ENCODE assay signal across 1 cellular context in the genomic region with DNA sequence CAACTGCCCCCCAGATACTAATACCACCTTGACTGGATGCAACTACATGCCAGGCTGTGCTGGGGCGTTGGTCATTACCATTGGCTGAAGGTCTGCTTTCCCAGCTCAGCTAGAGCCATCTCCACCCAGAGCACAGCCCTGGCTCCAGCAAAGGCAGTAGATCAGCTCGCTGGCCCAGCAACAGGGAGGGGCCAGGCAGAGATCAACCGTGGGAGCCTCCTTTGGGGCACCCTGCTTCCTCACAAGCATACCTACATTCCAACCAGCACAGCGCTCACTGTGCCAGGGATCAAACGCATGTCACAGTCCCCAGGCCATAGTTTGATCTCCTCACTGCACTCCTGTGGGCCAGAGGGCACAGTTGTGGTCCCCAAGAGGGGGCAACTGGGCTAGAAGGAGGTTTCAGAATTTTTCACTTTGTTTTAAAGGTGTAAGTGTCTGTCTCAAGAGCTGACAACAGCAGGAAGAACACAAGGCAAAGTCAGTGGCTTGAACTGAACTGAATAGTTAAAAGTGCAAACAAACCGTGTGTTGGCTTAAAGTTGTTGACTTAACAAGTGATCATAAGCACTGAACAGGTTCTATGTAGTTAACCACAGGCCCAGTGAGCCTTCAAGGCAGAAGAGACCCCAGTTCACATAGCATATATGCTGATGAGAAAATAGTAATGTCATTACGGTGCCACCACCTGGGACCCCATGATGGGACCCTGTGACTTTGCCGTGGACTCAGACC.
A peak's percentile ranks its signal among the peaks of the same experiment; 100 is the strongest.
TF ChIP-seq lines count a peak whose summit lies in the region.

No MANE protein-coding gene starts in this region.

TF ChIP-seq in HepG2, 621 proteins besides CTCF, POLR2A, EP300 and RAD21 (continues in another document):
- TF ChIP-seq, protein P1, sequence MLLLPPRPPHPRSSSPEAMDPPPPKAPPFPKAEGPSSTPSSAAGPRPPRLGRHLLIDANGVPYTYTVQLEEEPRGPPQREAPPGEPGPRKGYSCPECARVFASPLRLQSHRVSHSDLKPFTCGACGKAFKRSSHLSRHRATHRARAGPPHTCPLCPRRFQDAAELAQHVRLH (CRISPR knock-in tag; IDR thresholded peaks at IDR 0.05; ENCODE audit: borderline replicate concordance, low read depth), result 0 out of 2 replicates have a peak, but pooled peaks have one; percentile 29
- TF ChIP-seq, protein P2, sequence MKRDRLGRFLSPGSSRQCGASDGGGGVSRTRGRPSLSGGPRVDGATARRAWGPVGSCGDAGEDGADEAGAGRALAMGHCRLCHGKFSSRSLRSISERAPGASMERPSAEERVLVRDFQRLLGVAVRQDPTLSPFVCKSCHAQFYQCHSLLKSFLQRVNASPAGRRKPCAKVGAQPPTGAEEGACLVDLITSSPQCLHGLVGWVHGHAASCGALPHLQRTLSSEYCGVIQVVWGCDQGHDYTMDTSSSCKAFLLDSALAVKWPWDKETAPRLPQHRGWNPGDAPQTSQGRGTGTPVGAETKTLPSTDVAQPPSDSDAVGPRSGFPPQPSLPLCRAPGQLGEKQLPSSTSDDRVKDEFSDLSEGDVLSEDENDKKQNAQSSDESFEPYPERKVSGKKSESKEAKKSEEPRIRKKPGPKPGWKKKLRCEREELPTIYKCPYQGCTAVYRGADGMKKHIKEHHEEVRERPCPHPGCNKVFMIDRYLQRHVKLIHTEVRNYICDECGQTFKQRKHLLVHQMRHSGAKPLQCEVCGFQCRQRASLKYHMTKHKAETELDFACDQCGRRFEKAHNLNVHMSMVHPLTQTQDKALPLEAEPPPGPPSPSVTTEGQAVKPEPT (CRISPR knock-in tag; IDR thresholded peaks at IDR 0.05; ENCODE audit: low read depth), result 0 out of 2 replicates have a peak, but pooled peaks have one; percentile 13
- TF ChIP-seq ZNF747 (CRISPR knock-in tag; IDR thresholded peaks at IDR 0.05; ENCODE audit: borderline replicate concordance) (0 out of 2 replicates have a peak, but pooled peaks have one; percentile 36), ZNF768 (CRISPR knock-in tag; IDR thresholded peaks at IDR 0.05) (peak; percentile 67; the same call in 1 of the 2 replicates), LCORL (IDR thresholded peaks at IDR 0.05) (no peak), LCORL (CRISPR knock-in tag; IDR thresholded peaks at IDR 0.05) (peak; percentile 54; the same call in 1 of the 2 replicates), ZNF205 (CRISPR knock-in tag; IDR thresholded peaks at IDR 0.05) (no peak), ZNF7 (CRISPR knock-in tag; IDR thresholded peaks at IDR 0.05) (peak; percentile 75; the same call in 1 of the 2 replicates), AHR (CRISPR knock-in tag; IDR thresholded peaks at IDR 0.05) (peak; percentile 53; the same call in 1 of the 2 replicates), HDAC2 (CRISPR knock-in tag; IDR thresholded peaks at IDR 0.05) (peak; percentile 86), CREM (IDR thresholded peaks at IDR 0.05) (peak; percentile 48; the same call in 1 of the 2 replicates), CREM (CRISPR knock-in tag; IDR thresholded peaks at IDR 0.05) (no peak), SP4 (CRISPR knock-in tag; IDR thresholded peaks at IDR 0.05) (peak; percentile 45), ZNF749 (CRISPR knock-in tag; IDR thresholded peaks at IDR 0.05; ENCODE audit: borderline replicate concordance) (no peak), SP1 (IDR thresholded peaks at IDR 0.05) (no peak), SP1 (CRISPR knock-in tag; IDR thresholded peaks at IDR 0.05) (peak; percentile 42; the same call in 1 of the 2 replicates), GATAD2A (CRISPR knock-in tag; IDR thresholded peaks at IDR 0.05) (peak; percentile 77), HMG20A (CRISPR knock-in tag; IDR thresholded peaks at IDR 0.05; ENCODE audit: borderline replicate concordance) (peak; percentile 46; the same call in 1 of the 2 replicates), MEIS2 (CRISPR knock-in tag; IDR thresholded peaks at IDR 0.05) (0 out of 2 replicates have a peak, but pooled peaks have one; percentile 65), WIZ (CRISPR knock-in tag; IDR thresholded peaks at IDR 0.05) (peak; percentile 49; the same call in 1 of the 2 replicates), SUZ12 (IDR thresholded peaks at IDR 0.05; ENCODE audit: low read depth, low read length) (no peak), ZNF589 (CRISPR knock-in tag; conservative IDR thresholded peaks at IDR 0.05) (no peak), ZNF292 (CRISPR knock-in tag; IDR thresholded peaks at IDR 0.05; ENCODE audit: borderline replicate concordance, low read depth) (peak; percentile 37; the same call in 1 of the 2 replicates), ZKSCAN1 (IDR thresholded peaks at IDR 0.05; ENCODE audit: low read length) (peak; percentile 21; the same call in 1 of the 2 replicates), ASH2L (IDR thresholded peaks at IDR 0.05; ENCODE audit: insufficient read length, low read depth, low read length) (peak; percentile 97)
- TF ChIP-seq, protein P3, sequence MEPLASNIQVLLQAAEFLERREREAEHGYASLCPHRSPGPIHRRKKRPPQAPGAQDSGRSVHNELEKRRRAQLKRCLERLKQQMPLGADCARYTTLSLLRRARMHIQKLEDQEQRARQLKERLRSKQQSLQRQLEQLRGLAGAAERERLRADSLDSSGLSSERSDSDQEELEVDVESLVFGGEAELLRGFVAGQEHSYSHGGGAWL (CRISPR knock-in tag; IDR thresholded peaks at IDR 0.05), result no peak
- TF ChIP-seq, protein P4, sequence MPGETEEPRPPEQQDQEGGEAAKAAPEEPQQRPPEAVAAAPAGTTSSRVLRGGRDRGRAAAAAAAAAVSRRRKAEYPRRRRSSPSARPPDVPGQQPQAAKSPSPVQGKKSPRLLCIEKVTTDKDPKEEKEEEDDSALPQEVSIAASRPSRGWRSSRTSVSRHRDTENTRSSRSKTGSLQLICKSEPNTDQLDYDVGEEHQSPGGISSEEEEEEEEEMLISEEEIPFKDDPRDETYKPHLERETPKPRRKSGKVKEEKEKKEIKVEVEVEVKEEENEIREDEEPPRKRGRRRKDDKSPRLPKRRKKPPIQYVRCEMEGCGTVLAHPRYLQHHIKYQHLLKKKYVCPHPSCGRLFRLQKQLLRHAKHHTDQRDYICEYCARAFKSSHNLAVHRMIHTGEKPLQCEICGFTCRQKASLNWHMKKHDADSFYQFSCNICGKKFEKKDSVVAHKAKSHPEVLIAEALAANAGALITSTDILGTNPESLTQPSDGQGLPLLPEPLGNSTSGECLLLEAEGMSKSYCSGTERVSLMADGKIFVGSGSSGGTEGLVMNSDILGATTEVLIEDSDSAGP (CRISPR knock-in tag; IDR thresholded peaks at IDR 0.05; ENCODE audit: borderline replicate concordance), result peak; percentile 86; the same call in 1 of the 2 replicates
- TF ChIP-seq, protein P5, sequence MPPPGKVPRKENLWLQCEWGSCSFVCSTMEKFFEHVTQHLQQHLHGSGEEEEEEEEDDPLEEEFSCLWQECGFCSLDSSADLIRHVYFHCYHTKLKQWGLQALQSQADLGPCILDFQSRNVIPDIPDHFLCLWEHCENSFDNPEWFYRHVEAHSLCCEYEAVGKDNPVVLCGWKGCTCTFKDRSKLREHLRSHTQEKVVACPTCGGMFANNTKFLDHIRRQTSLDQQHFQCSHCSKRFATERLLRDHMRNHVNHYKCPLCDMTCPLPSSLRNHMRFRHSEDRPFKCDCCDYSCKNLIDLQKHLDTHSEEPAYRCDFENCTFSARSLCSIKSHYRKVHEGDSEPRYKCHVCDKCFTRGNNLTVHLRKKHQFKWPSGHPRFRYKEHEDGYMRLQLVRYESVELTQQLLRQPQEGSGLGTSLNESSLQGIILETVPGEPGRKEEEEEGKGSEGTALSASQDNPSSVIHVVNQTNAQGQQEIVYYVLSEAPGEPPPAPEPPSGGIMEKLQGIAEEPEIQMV (CRISPR knock-in tag; IDR thresholded peaks at IDR 0.05; ENCODE audit: low read depth), result no peak
- TF ChIP-seq, protein P6, sequence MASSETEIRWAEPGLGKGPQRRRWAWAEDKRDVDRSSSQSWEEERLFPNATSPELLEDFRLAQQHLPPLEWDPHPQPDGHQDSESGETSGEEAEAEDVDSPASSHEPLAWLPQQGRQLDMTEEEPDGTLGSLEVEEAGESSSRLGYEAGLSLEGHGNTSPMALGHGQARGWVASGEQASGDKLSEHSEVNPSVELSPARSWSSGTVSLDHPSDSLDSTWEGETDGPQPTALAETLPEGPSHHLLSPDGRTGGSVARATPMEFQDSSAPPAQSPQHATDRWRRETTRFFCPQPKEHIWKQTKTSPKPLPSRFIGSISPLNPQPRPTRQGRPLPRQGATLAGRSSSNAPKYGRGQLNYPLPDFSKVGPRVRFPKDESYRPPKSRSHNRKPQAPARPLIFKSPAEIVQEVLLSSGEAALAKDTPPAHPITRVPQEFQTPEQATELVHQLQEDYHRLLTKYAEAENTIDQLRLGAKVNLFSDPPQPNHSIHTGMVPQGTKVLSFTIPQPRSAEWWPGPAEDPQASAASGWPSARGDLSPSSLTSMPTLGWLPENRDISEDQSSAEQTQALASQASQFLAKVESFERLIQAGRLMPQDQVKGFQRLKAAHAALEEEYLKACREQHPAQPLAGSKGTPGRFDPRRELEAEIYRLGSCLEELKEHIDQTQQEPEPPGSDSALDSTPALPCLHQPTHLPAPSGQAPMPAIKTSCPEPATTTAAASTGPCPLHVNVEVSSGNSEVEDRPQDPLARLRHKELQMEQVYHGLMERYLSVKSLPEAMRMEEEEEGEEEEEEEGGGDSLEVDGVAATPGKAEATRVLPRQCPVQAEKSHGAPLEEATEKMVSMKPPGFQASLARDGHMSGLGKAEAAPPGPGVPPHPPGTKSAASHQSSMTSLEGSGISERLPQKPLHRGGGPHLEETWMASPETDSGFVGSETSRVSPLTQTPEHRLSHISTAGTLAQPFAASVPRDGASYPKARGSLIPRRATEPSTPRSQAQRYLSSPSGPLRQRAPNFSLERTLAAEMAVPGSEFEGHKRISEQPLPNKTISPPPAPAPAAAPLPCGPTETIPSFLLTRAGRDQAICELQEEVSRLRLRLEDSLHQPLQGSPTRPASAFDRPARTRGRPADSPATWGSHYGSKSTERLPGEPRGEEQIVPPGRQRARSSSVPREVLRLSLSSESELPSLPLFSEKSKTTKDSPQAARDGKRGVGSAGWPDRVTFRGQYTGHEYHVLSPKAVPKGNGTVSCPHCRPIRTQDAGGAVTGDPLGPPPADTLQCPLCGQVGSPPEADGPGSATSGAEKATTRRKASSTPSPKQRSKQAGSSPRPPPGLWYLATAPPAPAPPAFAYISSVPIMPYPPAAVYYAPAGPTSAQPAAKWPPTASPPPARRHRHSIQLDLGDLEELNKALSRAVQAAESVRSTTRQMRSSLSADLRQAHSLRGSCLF (CRISPR knock-in tag; IDR thresholded peaks at IDR 0.05; ENCODE audit: borderline replicate concordance), result no peak
- TF ChIP-seq, protein P7, sequence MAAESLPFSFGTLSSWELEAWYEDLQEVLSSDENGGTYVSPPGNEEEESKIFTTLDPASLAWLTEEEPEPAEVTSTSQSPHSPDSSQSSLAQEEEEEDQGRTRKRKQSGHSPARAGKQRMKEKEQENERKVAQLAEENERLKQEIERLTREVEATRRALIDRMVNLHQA (CRISPR knock-in tag; IDR thresholded peaks at IDR 0.05), result no peak
- TF ChIP-seq, protein P8, sequence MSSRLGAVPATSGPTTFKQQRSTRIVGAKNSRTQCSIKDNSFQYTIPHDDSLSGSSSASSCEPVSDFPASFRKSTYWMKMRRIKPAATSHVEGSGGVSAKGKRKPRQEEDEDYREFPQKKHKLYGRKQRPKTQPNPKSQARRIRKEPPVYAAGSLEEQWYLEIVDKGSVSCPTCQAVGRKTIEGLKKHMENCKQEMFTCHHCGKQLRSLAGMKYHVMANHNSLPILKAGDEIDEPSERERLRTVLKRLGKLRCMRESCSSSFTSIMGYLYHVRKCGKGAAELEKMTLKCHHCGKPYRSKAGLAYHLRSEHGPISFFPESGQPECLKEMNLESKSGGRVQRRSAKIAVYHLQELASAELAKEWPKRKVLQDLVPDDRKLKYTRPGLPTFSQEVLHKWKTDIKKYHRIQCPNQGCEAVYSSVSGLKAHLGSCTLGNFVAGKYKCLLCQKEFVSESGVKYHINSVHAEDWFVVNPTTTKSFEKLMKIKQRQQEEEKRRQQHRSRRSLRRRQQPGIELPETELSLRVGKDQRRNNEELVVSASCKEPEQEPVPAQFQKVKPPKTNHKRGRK (CRISPR knock-in tag; IDR thresholded peaks at IDR 0.05), result 0 out of 2 replicates have a peak, but pooled peaks have one; percentile 39
- TF ChIP-seq, protein P9, sequence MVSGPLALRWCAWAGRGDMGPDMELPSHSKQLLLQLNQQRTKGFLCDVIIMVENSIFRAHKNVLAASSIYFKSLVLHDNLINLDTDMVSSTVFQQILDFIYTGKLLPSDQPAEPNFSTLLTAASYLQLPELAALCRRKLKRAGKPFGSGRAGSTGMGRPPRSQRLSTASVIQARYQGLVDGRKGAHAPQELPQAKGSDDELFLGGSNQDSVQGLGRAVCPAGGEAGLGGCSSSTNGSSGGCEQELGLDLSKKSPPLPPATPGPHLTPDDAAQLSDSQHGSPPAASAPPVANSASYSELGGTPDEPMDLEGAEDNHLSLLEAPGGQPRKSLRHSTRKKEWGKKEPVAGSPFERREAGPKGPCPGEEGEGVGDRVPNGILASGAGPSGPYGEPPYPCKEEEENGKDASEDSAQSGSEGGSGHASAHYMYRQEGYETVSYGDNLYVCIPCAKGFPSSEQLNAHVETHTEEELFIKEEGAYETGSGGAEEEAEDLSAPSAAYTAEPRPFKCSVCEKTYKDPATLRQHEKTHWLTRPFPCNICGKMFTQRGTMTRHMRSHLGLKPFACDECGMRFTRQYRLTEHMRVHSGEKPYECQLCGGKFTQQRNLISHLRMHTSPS (CRISPR knock-in tag; IDR thresholded peaks at IDR 0.05; ENCODE audit: low read depth), result peak; percentile 84
- TF ChIP-seq, protein P10, sequence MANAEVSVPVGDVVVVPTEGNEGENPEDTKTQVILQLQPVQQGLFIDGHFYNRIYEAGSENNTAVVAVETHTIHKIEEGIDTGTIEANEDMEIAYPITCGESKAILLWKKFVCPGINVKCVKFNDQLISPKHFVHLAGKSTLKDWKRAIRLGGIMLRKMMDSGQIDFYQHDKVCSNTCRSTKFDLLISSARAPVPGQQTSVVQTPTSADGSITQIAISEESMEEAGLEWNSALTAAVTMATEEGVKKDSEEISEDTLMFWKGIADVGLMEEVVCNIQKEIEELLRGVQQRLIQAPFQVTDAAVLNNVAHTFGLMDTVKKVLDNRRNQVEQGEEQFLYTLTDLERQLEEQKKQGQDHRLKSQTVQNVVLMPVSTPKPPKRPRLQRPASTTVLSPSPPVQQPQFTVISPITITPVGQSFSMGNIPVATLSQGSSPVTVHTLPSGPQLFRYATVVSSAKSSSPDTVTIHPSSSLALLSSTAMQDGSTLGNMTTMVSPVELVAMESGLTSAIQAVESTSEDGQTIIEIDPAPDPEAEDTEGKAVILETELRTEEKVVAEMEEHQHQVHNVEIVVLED (CRISPR knock-in tag; IDR thresholded peaks at IDR 0.05; ENCODE audit: borderline replicate concordance), result no peak
- TF ChIP-seq, protein P11, sequence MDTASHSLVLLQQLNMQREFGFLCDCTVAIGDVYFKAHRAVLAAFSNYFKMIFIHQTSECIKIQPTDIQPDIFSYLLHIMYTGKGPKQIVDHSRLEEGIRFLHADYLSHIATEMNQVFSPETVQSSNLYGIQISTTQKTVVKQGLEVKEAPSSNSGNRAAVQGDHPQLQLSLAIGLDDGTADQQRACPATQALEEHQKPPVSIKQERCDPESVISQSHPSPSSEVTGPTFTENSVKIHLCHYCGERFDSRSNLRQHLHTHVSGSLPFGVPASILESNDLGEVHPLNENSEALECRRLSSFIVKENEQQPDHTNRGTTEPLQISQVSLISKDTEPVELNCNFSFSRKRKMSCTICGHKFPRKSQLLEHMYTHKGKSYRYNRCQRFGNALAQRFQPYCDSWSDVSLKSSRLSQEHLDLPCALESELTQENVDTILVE (CRISPR knock-in tag; IDR thresholded peaks at IDR 0.05), result peak; percentile 29; the same call in 1 of the 2 replicates
